ENCODE assay signal across 10 cellular contexts in the genomic region with DNA sequence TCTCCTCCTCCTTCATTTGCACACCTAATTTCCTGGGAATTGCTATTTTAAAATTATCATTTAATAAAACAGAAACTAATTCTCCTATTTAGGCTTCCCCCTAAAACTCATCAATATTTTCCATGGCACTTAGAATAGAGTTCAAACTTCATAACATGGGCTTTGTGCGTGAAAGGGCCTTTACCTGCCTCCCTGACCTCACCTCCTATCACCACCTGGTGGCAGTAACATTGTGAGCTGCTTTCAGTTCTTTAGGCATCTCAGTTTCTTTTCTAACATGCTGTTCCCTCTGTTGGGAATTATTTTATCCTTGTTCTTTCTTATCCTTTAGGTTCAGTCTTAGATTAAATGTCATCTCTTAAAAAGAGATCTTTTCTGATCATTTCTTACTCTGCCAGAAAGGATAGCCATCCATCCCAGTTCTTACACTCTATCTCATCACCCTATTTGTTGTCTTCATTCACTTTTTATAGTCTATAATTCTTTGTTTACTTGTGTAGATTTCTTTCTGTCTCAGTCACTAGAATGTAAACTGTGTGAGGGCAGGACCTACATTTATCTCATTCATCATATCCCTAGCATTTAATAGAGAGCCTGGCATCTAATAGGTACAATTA.
DNase-seq lines count a peak whose midpoint lies in the region; ATAC-seq and TF ChIP-seq lines count a peak whose summit lies in the region.
"Had no signal": no experiment of that assay in that cellular context is flagged by ENCODE, and none has a peak within 500 bp of the region (broad histone marks: within the 10 kb centered on the region; RNA-seq: fewer than 3 reads in every experiment).

No MANE protein-coding gene starts in this region.

- CTCF ChIA-PET in HEK293T (lab: Yijun Ruan, JAX), result no interaction called here

- ATAC-seq in stimulated activated naive CD8-positive, alpha-beta T cell treated with anti-CD3 and anti-CD28 coated beads, Interleukin-15, amount 100 ng/mL, for 72 hours, result no peak
- ATAC-seq in HG03280 (IDR thresholded peaks at IDR 0.05; ENCODE audit: unreplicated experiment) (no peak), GM21515 (IDR thresholded peaks at IDR 0.05; ENCODE audit: unreplicated experiment) (no peak)
- ATAC-seq: activated T-helper 17 cell treated with anti-CD3 and anti-CD28 coated beads, Interleukin-2, amount 50 U/mL, for 72 hours had no signal

- no peaks in the 10 kb centered on the region for H3K9me3 ChIP-seq in SU-DHL-6 (ENCODE audit: insufficient read depth, low read length)

- H4K20me1 ChIP-seq in SU-DHL-6 (ENCODE audit: low read depth, low read length), result 0 out of 2 replicates have a peak, but pooled peaks cover 4% of the 10 kb centered on the region

- no peaks in the 10 kb centered on the region for H3K4me1 Mint-ChIP-seq in stimulated activated naive CD8-positive, alpha-beta T cell treated with anti-CD3 and anti-CD28 coated beads, Interleukin-15, amount 100 ng/mL, for 72 hours

- no peak overlapping the region for H3K4me3 Mint-ChIP-seq in stimulated activated naive CD8-positive, alpha-beta T cell treated with anti-CD3 and anti-CD28 coated beads, Interleukin-15, amount 100 ng/mL, for 72 hours
- H3K4me3 Mint-ChIP-seq: activated T-helper 17 cell treated with anti-CD3 and anti-CD28 coated beads, Interleukin-2, amount 50 U/mL, for 72 hours had no signal

- H3K27me3 ChIP-seq in SU-DHL-6 (ENCODE audit: low read length), result no peaks in the 10 kb centered on the region

- POLR2A ChIA-PET in HEK293T (lab: Yijun Ruan, JAX), result no interaction called here

- H2AFZ ChIP-seq in SU-DHL-6 (ENCODE audit: low read depth, low read length, severe bottlenecking), result no peak overlapping the region

- peak; percentile 3 for DNase-seq in Daoy (ENCODE audit: low read depth)
- DNase-seq in HEK293T (ENCODE audit: extremely low spot score), result peak; percentile 34
- DNase-seq in left kidney (ENCODE audit: low read depth, low spot score), result peak; percentile 14
- no peak for DNase-seq in stimulated activated naive CD8-positive, alpha-beta T cell treated with anti-CD3 and anti-CD28 coated beads, Interleukin-15, amount 100 ng/mL, for 72 hours
- DNase-seq in NCI-H187 treated with DMSO at 0.1 percent for 48 hours (lab: John Stamatoyannopoulos, UW), result no peak
- DNase-seq: NCI-H1048 had no signal

- no peaks in the 10 kb centered on the region for H3K27me3 Mint-ChIP-seq in stimulated activated naive CD8-positive, alpha-beta T cell treated with anti-CD3 and anti-CD28 coated beads, Interleukin-15, amount 100 ng/mL, for 72 hours
- H3K27me3 Mint-ChIP-seq: activated T-helper 17 cell treated with anti-CD3 and anti-CD28 coated beads, Interleukin-2, amount 50 U/mL, for 72 hours had no signal

- H3F3A ChIP-seq in SU-DHL-6 (ENCODE audit: insufficient read depth), result no peaks in the 10 kb centered on the region

- H3K36me3 ChIP-seq in SU-DHL-6 (ENCODE audit: low read length), result no peaks in the 10 kb centered on the region

- peak; percentile 44 for TF ChIP-seq CTCF in SU-DHL-6 (IDR thresholded peaks at IDR 0.05; ENCODE audit: insufficient read depth, low read length, poor library complexity, severe bottlenecking)

- H3K27ac Mint-ChIP-seq in stimulated activated naive CD8-positive, alpha-beta T cell treated with anti-CD3 and anti-CD28 coated beads, Interleukin-15, amount 100 ng/mL, for 72 hours, result no peak overlapping the region
- H3K27ac Mint-ChIP-seq: activated T-helper 17 cell treated with anti-CD3 and anti-CD28 coated beads, Interleukin-2, amount 50 U/mL, for 72 hours had no signal

- H3K4me2 ChIP-seq in SU-DHL-6 (ENCODE audit: low read depth, low read length, poor library complexity, severe bottlenecking), result no peak overlapping the region

- no peaks in the 10 kb centered on the region for H3K9me3 Mint-ChIP-seq in stimulated activated naive CD8-positive, alpha-beta T cell treated with anti-CD3 and anti-CD28 coated beads, Interleukin-15, amount 100 ng/mL, for 72 hours
- H3K9me3 Mint-ChIP-seq: activated T-helper 17 cell treated with anti-CD3 and anti-CD28 coated beads, Interleukin-2, amount 50 U/mL, for 72 hours had no signal

- no peak overlapping the region for H3K27ac ChIP-seq in SU-DHL-6 (ENCODE audit: low read depth, low read length)

- H3K4me3 ChIP-seq in SU-DHL-6 (ENCODE audit: insufficient read depth, low read length, poor library complexity, severe bottlenecking), result no peak overlapping the region

- no peak overlapping the region for H3K9ac ChIP-seq in SU-DHL-6 (ENCODE audit: low read length)

- H3K9me2 ChIP-seq in SU-DHL-6 (replicated peaks; ENCODE audit: insufficient read depth, low read length), result no peaks in the 10 kb centered on the region

- H3K79me2 ChIP-seq in SU-DHL-6 (ENCODE audit: insufficient read depth, low read length), result no peaks in the 10 kb centered on the region

TF ChIP-seq in HEK293T, 16 proteins besides CTCF, POLR2A, EP300 and RAD21:
- TF ChIP-seq FOXK2 (IDR thresholded peaks at IDR 0.05), result no peak
- no peak for TF ChIP-seq ZNF384 (IDR thresholded peaks at IDR 0.05)
- no peak for TF ChIP-seq ARNT (IDR thresholded peaks at IDR 0.05)
- TF ChIP-seq NFRKB (IDR thresholded peaks at IDR 0.05), result no peak
- TF ChIP-seq FOXA1 (IDR thresholded peaks at IDR 0.05), result no peak
- no peak for TF ChIP-seq BHLHE40 (IDR thresholded peaks at IDR 0.05; ENCODE audit: borderline replicate concordance)
- TF ChIP-seq HDGF (IDR thresholded peaks at IDR 0.05; ENCODE audit: borderline replicate concordance), result no peak
- no peak for TF ChIP-seq TARDBP (IDR thresholded peaks at IDR 0.05)
- TF ChIP-seq, protein P1, sequence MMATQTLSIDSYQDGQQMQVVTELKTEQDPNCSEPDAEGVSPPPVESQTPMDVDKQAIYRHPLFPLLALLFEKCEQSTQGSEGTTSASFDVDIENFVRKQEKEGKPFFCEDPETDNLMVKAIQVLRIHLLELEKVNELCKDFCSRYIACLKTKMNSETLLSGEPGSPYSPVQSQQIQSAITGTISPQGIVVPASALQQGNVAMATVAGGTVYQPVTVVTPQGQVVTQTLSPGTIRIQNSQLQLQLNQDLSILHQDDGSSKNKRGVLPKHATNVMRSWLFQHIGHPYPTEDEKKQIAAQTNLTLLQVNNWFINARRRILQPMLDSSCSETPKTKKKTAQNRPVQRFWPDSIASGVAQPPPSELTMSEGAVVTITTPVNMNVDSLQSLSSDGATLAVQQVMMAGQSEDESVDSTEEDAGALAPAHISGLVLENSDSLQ (IDR thresholded peaks at IDR 0.05), result no peak
- no peak for TF ChIP-seq LEF1 (IDR thresholded peaks at IDR 0.05; ENCODE audit: borderline replicate concordance)
- TF ChIP-seq L3MBTL2 (conservative IDR thresholded peaks at IDR 0.05), result no peak
- TF ChIP-seq SUZ12 (IDR thresholded peaks at IDR 0.05), result no peak
- no peak for TF ChIP-seq SP1 (IDR thresholded peaks at IDR 0.05)
- TF ChIP-seq FOXM1 (IDR thresholded peaks at IDR 0.05; ENCODE audit: borderline replicate concordance), result no peak
TF ChIP-seq in HEK293T: peak in this region for 0.

Comparison
In these comparisons a context has a peak if more than half of its experiments do, and no peak if none do; other contexts are left out.
1. DNase-seq: peak in Daoy (single experiment), HEK293T (single experiment) and left kidney (single experiment); none in stimulated activated naive CD8-positive, alpha-beta T cell treated with anti-CD3 and anti-CD28 coated beads, Interleukin-15, amount 100 ng/mL, for 72 hours (0 of 2) and NCI-H187 treated with DMSO at 0.1 percent for 48 hours (single experiment).